In the genomic region with DNA sequence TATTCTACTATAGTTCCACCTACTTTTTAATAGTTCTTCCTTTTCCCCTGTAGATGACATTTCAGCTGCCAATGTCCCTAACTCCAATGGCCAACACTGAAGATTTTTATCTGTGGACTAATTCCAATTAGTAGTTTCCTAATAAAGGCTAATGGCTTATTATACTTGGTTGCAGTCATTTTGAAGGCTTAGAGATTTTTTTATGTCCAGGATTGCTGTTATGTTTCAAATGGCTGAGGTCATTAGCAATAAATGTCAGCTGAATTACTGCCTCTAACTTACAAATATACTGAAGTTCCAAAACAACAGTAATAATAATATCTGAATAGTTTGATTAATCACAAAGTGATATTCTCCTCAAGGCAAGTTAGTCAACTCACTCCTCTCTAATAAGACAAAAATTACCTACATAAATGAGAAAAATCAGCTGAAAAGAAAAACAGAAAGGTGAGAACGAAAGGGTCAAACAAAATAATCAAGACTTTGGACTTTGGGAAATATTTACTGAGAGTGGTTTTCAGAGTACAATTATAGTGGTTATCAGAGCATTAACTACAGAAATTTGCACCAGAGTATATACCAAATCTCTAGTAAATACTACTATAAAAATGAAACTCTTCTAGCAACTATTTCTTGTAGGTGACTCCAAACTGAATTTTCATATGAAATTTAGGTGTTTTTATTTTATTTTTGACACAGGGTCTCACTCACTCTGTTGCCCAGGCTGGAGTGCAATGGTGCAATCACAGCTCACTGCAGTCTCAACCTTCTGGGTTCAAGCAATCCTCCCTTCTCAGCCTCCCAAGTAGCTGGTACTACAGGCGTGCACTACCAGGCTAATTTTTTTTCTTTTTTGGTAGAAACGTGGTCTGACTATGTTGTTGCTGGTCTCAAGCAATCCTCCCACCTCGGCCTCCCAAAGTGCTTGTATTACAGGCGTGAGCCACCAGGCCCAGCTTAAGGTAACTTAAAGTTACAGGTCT, we compare ENCODE assay signal across 22 cellular contexts. TPM values are rescaled to one million over a fixed set of nuclear protein-coding genes. Genes with fewer than 3 reads are reported as not detected.
DNase-seq lines count a peak whose midpoint lies in the region; ATAC-seq and TF ChIP-seq lines count a peak whose summit lies in the region.
"Had no signal": no experiment of that assay in that cellular context is flagged by ENCODE, and none has a peak within 500 bp of the region (broad histone marks: within the 10 kb centered on the region; RNA-seq: fewer than 3 reads in every experiment).

No MANE protein-coding gene starts in this region.

- no TSS peak for BruUV-seq in mammary epithelial cell (replicated peaks; lab: Mats Ljungman, UMichigan)
- BruUV-seq in PC-9 (replicated peaks; lab: Mats Ljungman, UMichigan) = TSS peak; percentile 4

- H3K9ac ChIP-seq in mammary epithelial cell (ENCODE audit: insufficient read depth, low read length) = no peak overlapping the region

- in situ Hi-C loops in mammary epithelial cell (cut with MboI; ENCODE audit: low sequenced_read_pairs in 2 of 2) = no loop called here

- dilution Hi-C loops in mammary epithelial cell (cut with HindIII; ENCODE audit: low sequenced_read_pairs) = no loop called here

- H3K4me3 Mint-ChIP-seq in type B pancreatic cell = peak overlapping the region; percentile 34
- H3K4me3 Mint-ChIP-seq: T-helper 2 cell treated with Interferon-gamma antibody and Interleukin-4, amounts not matched to agents 5 μg/mL and 100 μg/mL, for 36 hours had no signal

- H3K27ac ChIP-seq in mammary epithelial cell (ENCODE audit: insufficient read depth, low read depth, low read length) = no peak overlapping the region
- no peak overlapping the region for H3K27ac ChIP-seq in breast epithelium
- no peak overlapping the region for H3K27ac ChIP-seq in PC-9
- H3K27ac ChIP-seq: upper lobe of left lung had no signal

- H3K4me1 ChIP-seq in mammary epithelial cell (ENCODE audit: insufficient read depth, low read length) = peaks cover 15% of the 10 kb centered on the region
- H3K4me1 ChIP-seq in breast epithelium = no peaks in the 10 kb centered on the region
- peaks cover 41% of the 10 kb centered on the region for H3K4me1 ChIP-seq in PC-9 (replicated peaks; ENCODE audit: insufficient read depth)

- POLR2A ChIA-PET in PC-9 (lab: Charles Lee; ENCODE audit: unreplicated experiment) = no interaction called here

- no peaks in the 10 kb centered on the region for H3K9me2 ChIP-seq in PC-9 (ENCODE audit: insufficient read depth)

- H3K9me3 Mint-ChIP-seq in type B pancreatic cell = no peaks in the 10 kb centered on the region
- H3K9me3 Mint-ChIP-seq: T-helper 2 cell treated with Interferon-gamma antibody and Interleukin-4, amounts not matched to agents 5 μg/mL and 100 μg/mL, for 36 hours had no signal

- 90% methylated on average over 5 of the region's 5 CpGs for WGBS in mammary epithelial cell (ENCODE audit: low coverage, missing lambda C conversion rate)

- peaks cover 3% of the 10 kb centered on the region for H3K36me3 Mint-ChIP-seq in type B pancreatic cell

- peak overlapping the region; percentile 61 for H3K27ac Mint-ChIP-seq in type B pancreatic cell
- H3K27ac Mint-ChIP-seq: T-helper 2 cell treated with Interferon-gamma antibody and Interleukin-4, amounts not matched to agents 5 μg/mL and 100 μg/mL, for 36 hours had no signal

- peaks cover 3% of the 10 kb centered on the region for H3K36me3 ChIP-seq in mammary epithelial cell (ENCODE audit: insufficient read depth, low read length)
- no peaks in the 10 kb centered on the region for H3K36me3 ChIP-seq in breast epithelium
- peaks cover 31% of the 10 kb centered on the region for H3K36me3 ChIP-seq in PC-9 (ENCODE audit: low read depth)
- H3K36me3 ChIP-seq: HAP-1, upper lobe of left lung had no signal

- no peaks in the 10 kb centered on the region for H4K20me1 ChIP-seq in mammary epithelial cell (ENCODE audit: insufficient read depth, low read length)
- H4K20me1 ChIP-seq in PC-9 (ENCODE audit: insufficient read depth) = peaks cover 81% of the 10 kb centered on the region

- H2AFZ ChIP-seq in mammary epithelial cell (ENCODE audit: low read depth, low read length) (no peak overlapping the region), PC-9 (no peak overlapping the region)

- H3K9me3 ChIP-seq in mammary epithelial cell (replicated peaks; ENCODE audit: insufficient read depth, low read length) = no peaks in the 10 kb centered on the region
- H3K9me3 ChIP-seq in breast epithelium = no peaks in the 10 kb centered on the region
- H3K9me3 ChIP-seq in PC-9 (ENCODE audit: insufficient read depth, low read depth) = no peaks in the 10 kb centered on the region
- H3K9me3 ChIP-seq: HAP-1, upper lobe of left lung had no signal

- H3K4me1 Mint-ChIP-seq in type B pancreatic cell (ENCODE audit: unreplicated experiment) = peaks cover 27% of the 10 kb centered on the region

- TF ChIP-seq CTCF in mammary epithelial cell (conservative IDR thresholded peaks at IDR 0.05 in 1 of 2, IDR thresholded peaks at IDR 0.05 in 1 of 2; ENCODE audit: extremely low read depth in 1 of 2, insufficient read depth in 1 of 2, low read depth in 1 of 2, low read length in 2 of 2) (no peak), breast epithelium (IDR thresholded peaks at IDR 0.05) (no peak), PC-9 (conservative IDR thresholded peaks at IDR 0.05) (no peak), type B pancreatic cell (conservative IDR thresholded peaks at IDR 0.05) (no peak)

- H3K4me3 ChIP-seq in mammary epithelial cell (replicated peaks in 1 of 3; ENCODE audit: insufficient read depth in 1 of 3, low read depth in 2 of 3, low read length in 3 of 3) (no peak overlapping the region), breast epithelium (no peak overlapping the region), PC-9 (no peak overlapping the region)
- H3K4me3 ChIP-seq: HAP-1, upper lobe of left lung had no signal

- intact Hi-C loops in mammary epithelial cell (cut with micrococcal nuclease) (no loop called here), breast epithelium (cut with DNase I; ENCODE audit: low total_unique reads) (loop anchor here (10.0 kb wide), 1 partner anchor 1364 kb away; no protein-coding TSS in a partner anchor), PC-9 (cut with micrococcal nuclease; ENCODE audit: unreplicated experiment) (no loop called here)

- H3K27me3 Mint-ChIP-seq in type B pancreatic cell = no peaks in the 10 kb centered on the region

- TF ChIP-seq POLR2A in breast epithelium (IDR thresholded peaks at IDR 0.05) = no peak

- H3K4me2 ChIP-seq in mammary epithelial cell (ENCODE audit: insufficient read depth, low read depth, low read length) (peak overlapping the region; percentile 6), PC-9 (peak overlapping the region; percentile 15; the same call in 1 of the 2 replicates)

- H3F3A ChIP-seq in PC-9 (ENCODE audit: insufficient read depth, low read depth) = peaks cover 21% of the 10 kb centered on the region; the same call in 1 of the 2 replicates

- H3K79me2 ChIP-seq in mammary epithelial cell (ENCODE audit: insufficient read depth, low read length) (peaks cover 87% of the 10 kb centered on the region), PC-9 (ENCODE audit: low read depth) (peaks cover 87% of the 10 kb centered on the region)

- H3K27me3 ChIP-seq in mammary epithelial cell (ENCODE audit: insufficient read depth, low read length) = no peaks in the 10 kb centered on the region
- H3K27me3 ChIP-seq in breast epithelium = no peaks in the 10 kb centered on the region
- H3K27me3 ChIP-seq in PC-9 (ENCODE audit: insufficient read depth, low read depth) = no peaks in the 10 kb centered on the region
- H3K27me3 ChIP-seq: upper lobe of left lung had no signal

- DNase-seq in mammary epithelial cell = no peak
- no peak for DNase-seq in breast epithelium (ENCODE audit: low spot score in 2 of 2)
- no peak for DNase-seq in PC-9
- no peak for DNase-seq in left lobe of liver (ENCODE audit: low spot score)
- no peak for DNase-seq in type B pancreatic cell (ENCODE audit: extremely low spot score, unreplicated experiment)
- DNase-seq in NOMO-1 treated with dmso at 0.1 percent for 144 hours (lab: John Stamatoyannopoulos, UW; ENCODE audit: unreplicated experiment) = no peak
- no peak for DNase-seq in GM19238 (ENCODE audit: insufficient read length, low spot score)
- no peak for DNase-seq in activated gamma-delta T cell (lab: John Stamatoyannopoulos, UW)
- DNase-seq: activated effector memory CD4-positive, alpha-beta T cell treated with Interleukin-2 at 50 U/mL for 16 hours; aorta; EL; hypothalamus; KBM-7; kidney; midbrain; NCI-H1930; SHP77 treated with DMSO at 0.1 percent for 48 hours; stimulated activated naive CD8-positive, alpha-beta T cell treated with anti-CD3 and anti-CD28 coated beads, Interleukin-15, Interleukin-2, amounts not matched to agents 100 U/mL and 50 U/mL, for 24 hours; upper lobe of left lung had no signal

- ATAC-seq in left lobe of liver = peak; percentile 11
- ATAC-seq: activated CD4-positive, CD25-positive, alpha-beta regulatory T cell treated with anti-CD3 and anti-CD28 coated beads, Interleukin-2, amount 50 U/mL, for 24 hours; stimulated activated naive CD8-positive, alpha-beta T cell treated with anti-CD3 and anti-CD28 coated beads, Interleukin-15, Interleukin-2, amounts not matched to agents 100 U/mL and 50 U/mL, for 24 hours had no signal

- CTCF ChIA-PET in mammary epithelial cell (lab: Charles Lee; ENCODE audit: low non-redundant PET) = interaction anchor here (0.6 kb wide), 1 partner anchor 1557 kb away, joined by 4 read pairs; no protein-coding TSS in a partner anchor
- CTCF ChIA-PET in PC-9 (lab: Charles Lee) = no interaction called here

RNA-seq across cellular contexts. Expression of gene ZZZ3, which starts 3.5 kb away (rescaled TPM):
- 10 to 100 TPM; 51.5 to 57.5 TPM for total RNA-seq in mammary epithelial cell
- polyA plus RNA-seq in mammary epithelial cell = 14.2 TPM
- polyA minus RNA-seq in mammary epithelial cell = 21.8 TPM
- total RNA-seq in breast epithelium = 100 to 1,000 TPM in 1 of 3 donors, 10 to 100 TPM in 2; 41.1 to 133 (median 87.2) TPM
- 48.4 and 49.8 TPM in 2 replicates for total RNA-seq in PC-9 (2021)
- 16.5 TPM for total RNA-seq in left lobe of liver
- 49.1 and 51.3 TPM in 2 replicates for total RNA-seq in type B pancreatic cell (ENCODE audit: low replicate concordance)
